ENCODE assay signal across 9 cellular contexts in genomic region chr2:45889053-45889452, GRCh38.
DNase-seq lines count a peak whose midpoint lies in the region; ATAC-seq and TF ChIP-seq lines count a peak whose summit lies in the region.
"Had no signal": no experiment of that assay in that cellular context is flagged by ENCODE, and none has a peak within 500 bp of the region (broad histone marks: within the 10 kb centered on the region; RNA-seq: fewer than 3 reads in every experiment).

No MANE protein-coding gene starts in this region.

- CTCF ChIA-PET in Panc1 (lab: Charles Lee): no interaction called here

- no peak overlapping the region for H3K27ac ChIP-seq in Panc1 (ENCODE audit: low read length)

- BruUV-seq in Panc1 (replicated peaks; lab: Mats Ljungman, UMichigan): no TSS peak

- no peak overlapping the region for H3K4me3 ChIP-seq in GM06990 (replicated peaks; ENCODE audit: low read depth, low read length)
- H3K4me3 ChIP-seq in Panc1 (ENCODE audit: low read depth in 2 of 2, low read length in 2 of 2): no peak overlapping the region
- no peak overlapping the region for H3K4me3 ChIP-seq in fibroblast of the aortic adventitia (ENCODE audit: low read depth, low read length)
- H3K4me3 ChIP-seq: tibial nerve had no signal

- H3K36me3 ChIP-seq in GM06990 (ENCODE audit: control insufficient read depth, insufficient read depth, low read length) (no peaks in the 10 kb centered on the region), Panc1 (ENCODE audit: control insufficient read depth, insufficient read depth, low read length) (no peaks in the 10 kb centered on the region)
- H3K36me3 ChIP-seq: tibial nerve had no signal

- DNase-seq in GM06990 (ENCODE audit: extremely low read depth, insufficient read length) (peak; percentile 48), Panc1 (ENCODE audit: low read depth, low spot score) (no peak), fibroblast of the aortic adventitia (ENCODE audit: low read depth) (no peak), SKM-1 (lab: John Stamatoyannopoulos, UW; ENCODE audit: unreplicated experiment) (no peak)
- peak; percentile 35 for DNase-seq in stimulated activated CD8-positive, alpha-beta memory T cell treated with anti-CD3 and anti-CD28 coated beads, Interleukin-4, amount 100 ng/mL, for 48 hours
- no peak for DNase-seq in activated CD4-positive, CD25-positive, alpha-beta regulatory T cell (lab: John Stamatoyannopoulos, UW)

- H3K4me1 ChIP-seq in Panc1 (ENCODE audit: control insufficient read depth, insufficient read depth, low read length): no peaks in the 10 kb centered on the region

- H3K27me3 ChIP-seq in GM06990 (replicated peaks; ENCODE audit: control insufficient read depth, insufficient read depth, low read length) (no peaks in the 10 kb centered on the region), Panc1 (ENCODE audit: control insufficient read depth, insufficient read depth, low read length) (no peaks in the 10 kb centered on the region)
- H3K27me3 ChIP-seq: tibial nerve had no signal

- intact Hi-C loops in Panc1 (cut with micrococcal nuclease; ENCODE audit: unreplicated experiment): no loop called here

- POLR2A ChIA-PET in Panc1 (lab: Charles Lee): no interaction called here

- in situ Hi-C loops in Panc1 (cut with HindIII; ENCODE audit: low pct_unique_long_range_greater_than_20kb, low sequenced_read_pairs): no loop called here

- no peak for TF ChIP-seq CTCF in GM06990 (IDR thresholded peaks at IDR 0.05; ENCODE audit: insufficient read depth, low read length, poor library complexity, severe bottlenecking)
- TF ChIP-seq CTCF in Panc1 (IDR thresholded peaks at IDR 0.05): no peak
- TF ChIP-seq CTCF in fibroblast of the aortic adventitia (IDR thresholded peaks at IDR 0.05; ENCODE audit: insufficient read depth, low read length): peak; percentile 21

- ATAC-seq in GM21360 (IDR thresholded peaks at IDR 0.05; ENCODE audit: unreplicated experiment) (peak; percentile 66), HG03558 (IDR thresholded peaks at IDR 0.05; ENCODE audit: extremely low read depth, unreplicated experiment) (peak; percentile 57), Panc1 (peak; percentile 65; the same call in 1 of the 2 replicates)

- H3K9me3 ChIP-seq in Panc1 (ENCODE audit: control insufficient read depth, insufficient read depth, low read depth, low read length): no peaks in the 10 kb centered on the region
- H3K9me3 ChIP-seq: tibial nerve had no signal

Comparison
In these comparisons a context has a peak if more than half of its experiments do, and no peak if none do; other contexts are left out.
1. DNase-seq: peak in GM06990 (single experiment) and stimulated activated CD8-positive, alpha-beta memory T cell treated with anti-CD3 and anti-CD28 coated beads, Interleukin-4, amount 100 ng/mL, for 48 hours (single experiment); none in Panc1 (single experiment), fibroblast of the aortic adventitia (single experiment), SKM-1 (single experiment) and activated CD4-positive, CD25-positive, alpha-beta regulatory T cell (0 of 4).
2. Peak in every context shown above with its lines, with median percentiles within 50 percentile points of each other: ATAC-seq.